In the genomic region with DNA sequence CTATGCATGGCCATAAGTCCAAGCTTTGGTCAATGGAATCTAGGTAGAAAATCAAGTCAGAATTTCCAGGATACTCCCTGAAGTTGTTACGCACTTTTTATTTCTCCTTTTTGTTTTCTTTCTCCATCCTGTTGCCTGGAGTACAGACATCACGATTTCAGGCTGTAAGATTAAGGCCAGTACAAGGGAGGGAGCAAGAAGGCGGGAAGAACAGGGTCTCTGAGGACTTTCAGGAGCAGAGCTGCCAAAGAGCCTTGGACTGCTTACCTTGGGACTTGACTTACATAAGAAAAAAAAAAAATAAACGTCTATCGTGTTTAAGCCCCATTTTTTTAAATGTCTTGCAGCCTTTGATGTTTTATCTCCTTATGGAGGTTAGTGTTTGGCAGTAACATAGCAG, we compare ENCODE assay signal across 14 cellular contexts.
DNase-seq lines count a peak whose midpoint lies in the region; ATAC-seq and TF ChIP-seq lines count a peak whose summit lies in the region.
"Had no signal": no experiment of that assay in that cellular context is flagged by ENCODE, and none has a peak within 500 bp of the region (broad histone marks: within the 10 kb centered on the region; RNA-seq: fewer than 3 reads in every experiment).

No MANE protein-coding gene starts in this region.

- no peak overlapping the region for H3K4me3 ChIP-seq in right atrium auricular region
- H3K4me3 ChIP-seq in MM.1S (ENCODE audit: low read length), result 0 out of 2 replicates have a peak overlapping the region, but pooled peaks have one; percentile 0

- no peak overlapping the region for H2AFZ ChIP-seq in MM.1S (ENCODE audit: low read length)

- H3K27me3 Mint-ChIP-seq in mesothelial cell of epicardium (ENCODE audit: low read depth), result no peaks in the 10 kb centered on the region
- peaks cover 7% of the 10 kb centered on the region for H3K27me3 Mint-ChIP-seq in activated T-helper 17 cell treated with anti-CD3 and anti-CD28 coated beads, Interleukin-2, amount 50 U/mL, for 72 hours

- H3K27me3 ChIP-seq in right atrium auricular region, result no peaks in the 10 kb centered on the region
- no peaks in the 10 kb centered on the region for H3K27me3 ChIP-seq in MM.1S (replicated peaks; ENCODE audit: insufficient read depth, low read length)

- no peak for DNase-seq in Right ventricle myocardium superior
- no peak for DNase-seq in right atrium auricular region (ENCODE audit: low spot score)
- no peak for DNase-seq in MM.1S
- DNase-seq in mesothelial cell of epicardium (ENCODE audit: low spot score in 2 of 2, unreplicated experiment in 2 of 2), result no peak
- no peak for DNase-seq in AML-193 (lab: John Stamatoyannopoulos, UW)
- DNase-seq in activated CD8-positive, alpha-beta memory T cell treated with anti-CD3 and anti-CD28 coated beads, Interleukin-2, amount 50 U/mL, for 48 hours, result no peak
- DNase-seq: CD8-positive, alpha-beta memory T cell; DND-41; GF-D8; GOT3; H9 had no signal

- H3K9ac ChIP-seq in MM.1S (ENCODE audit: low read length), result no peak overlapping the region

- H3K9me3 Mint-ChIP-seq in mesothelial cell of epicardium, result no peaks in the 10 kb centered on the region
- H3K9me3 Mint-ChIP-seq in activated T-helper 17 cell treated with anti-CD3 and anti-CD28 coated beads, Interleukin-2, amount 50 U/mL, for 72 hours, result no peaks in the 10 kb centered on the region
- H3K9me3 Mint-ChIP-seq: CD8-positive, alpha-beta memory T cell had no signal

- ATAC-seq in Right ventricle myocardium superior (ENCODE audit: poor library complexity), result peak; percentile 51
- no peak for ATAC-seq in activated T-helper 17 cell treated with anti-CD3 and anti-CD28 coated beads, Interleukin-2, amount 50 U/mL, for 72 hours (replicated peaks)

- peaks cover 22% of the 10 kb centered on the region for H3F3A ChIP-seq in MM.1S (ENCODE audit: insufficient read depth, low read length)

- intact Hi-C loops in Right ventricle myocardium superior (cut with DNase I), result no loop called here

- no peaks in the 10 kb centered on the region for H3K79me2 ChIP-seq in MM.1S (ENCODE audit: low read length)

- H3K4me2 ChIP-seq in MM.1S (ENCODE audit: low read depth, low read length), result peak overlapping the region; percentile 32

- no peaks in the 10 kb centered on the region for H4K20me1 ChIP-seq in MM.1S (ENCODE audit: insufficient read depth, low read length)

- H3K27ac ChIP-seq in right atrium auricular region, result no peak overlapping the region
- H3K27ac ChIP-seq in MM.1S (ENCODE audit: low read length), result peak overlapping the region; percentile 79; the same call in 1 of the 2 replicates

- no peaks in the 10 kb centered on the region for H3K9me2 ChIP-seq in MM.1S (replicated peaks; ENCODE audit: insufficient read depth, low read length)

- H3K36me3 ChIP-seq in right atrium auricular region, result no peaks in the 10 kb centered on the region
- no peaks in the 10 kb centered on the region for H3K36me3 ChIP-seq in MM.1S (replicated peaks; ENCODE audit: insufficient read depth, low read length)

- peaks cover 0 to 8% of the 10 kb centered on the region in 2 donors for H3K4me1 ChIP-seq in right atrium auricular region
- peaks cover 22% of the 10 kb centered on the region for H3K4me1 ChIP-seq in MM.1S (ENCODE audit: low read length)

- H3K9me3 ChIP-seq in right atrium auricular region (no peaks in the 10 kb centered on the region), MM.1S (replicated peaks; ENCODE audit: insufficient read depth, low read length) (no peaks in the 10 kb centered on the region)
- H3K9me3 ChIP-seq: Caco-2 had no signal

- H3K4me3 Mint-ChIP-seq in mesothelial cell of epicardium, result no peak overlapping the region
- no peak overlapping the region for H3K4me3 Mint-ChIP-seq in activated T-helper 17 cell treated with anti-CD3 and anti-CD28 coated beads, Interleukin-2, amount 50 U/mL, for 72 hours
- H3K4me3 Mint-ChIP-seq: CD8-positive, alpha-beta memory T cell; H9 had no signal

- TF ChIP-seq CTCF in right atrium auricular region (IDR thresholded peaks at IDR 0.05), result no peak
- TF ChIP-seq CTCF in MM.1S (IDR thresholded peaks at IDR 0.05; ENCODE audit: low read length), result no peak
- TF ChIP-seq CTCF in mesothelial cell of epicardium (IDR thresholded peaks at IDR 0.05; ENCODE audit: unreplicated experiment), result no peak

- no peaks in the 10 kb centered on the region for H3K36me3 Mint-ChIP-seq in mesothelial cell of epicardium
- no peaks in the 10 kb centered on the region for H3K36me3 Mint-ChIP-seq in activated T-helper 17 cell treated with anti-CD3 and anti-CD28 coated beads, Interleukin-2, amount 50 U/mL, for 72 hours (ENCODE audit: low read depth)
- H3K36me3 Mint-ChIP-seq: CD14-positive monocyte; CD8-positive, alpha-beta memory T cell had no signal

- H3K4me1 Mint-ChIP-seq in mesothelial cell of epicardium, result peaks cover 32% of the 10 kb centered on the region
- no peaks in the 10 kb centered on the region for H3K4me1 Mint-ChIP-seq in activated T-helper 17 cell treated with anti-CD3 and anti-CD28 coated beads, Interleukin-2, amount 50 U/mL, for 72 hours

- H3K27ac Mint-ChIP-seq in mesothelial cell of epicardium, result peak overlapping the region; percentile 82
- no peak overlapping the region for H3K27ac Mint-ChIP-seq in activated T-helper 17 cell treated with anti-CD3 and anti-CD28 coated beads, Interleukin-2, amount 50 U/mL, for 72 hours
- H3K27ac Mint-ChIP-seq: CD14-positive monocyte, H9 had no signal
